18 cellular contexts compared by ENCODE assay signal in genomic region chr2:73968357-73968937, GRCh38. TPM values are rescaled to one million over a fixed set of nuclear protein-coding genes. Genes with fewer than 3 reads are reported as not detected.
DNase-seq lines count a peak whose midpoint lies in the region; ATAC-seq lines count a peak whose summit lies in the region.
"Had no signal": no experiment of that assay in that cellular context is flagged by ENCODE, and none has a peak within 500 bp of the region (broad histone marks: within the 10 kb centered on the region; RNA-seq: fewer than 3 reads in every experiment).

No MANE protein-coding gene starts in this region.

- intact Hi-C loops in activated T-helper 2 cell treated with anti-CD3 and anti-CD28 coated beads, Interferon-gamma antibody, Interleukin-2, Interleukin-4, amounts not matched to agents 10 μg/mL and 5 μg/mL and 100 μg/mL, durations not matched to agents 14 hours and 24 hours and 36 hours (cut with micrococcal nuclease), result no loop called here

- ATAC-seq in activated naive CD8-positive, alpha-beta T cell treated with anti-CD3 and anti-CD28 coated beads, Interleukin-2, amount 10 ng/mL, durations not matched to agents 7 days and 5 days (ENCODE audit: low read depth), result no peak
- no peak for ATAC-seq in activated naive CD8-positive, alpha-beta T cell treated with anti-CD3 and anti-CD28 coated beads, Interleukin-2, amount 50 U/mL, for 24 hours
- ATAC-seq in T-helper 17 cell, result no peak
- ATAC-seq: SK-N-SH treated with all-trans-retinoic acid at 6 μM for 48 hours had no signal

- POLR2A ChIA-PET in activated naive CD8-positive, alpha-beta T cell treated with anti-CD3 and anti-CD28 coated beads, Interleukin-2, amount 10 ng/mL, durations not matched to agents 7 days and 5 days (lab: Charles Lee), result interaction anchor here (0.6 to 0.7 kb wide), 2 partner anchors 72 to 73 kb away, joined by 3 read pairs; no protein-coding TSS in a partner anchor

- H3K4me3 Mint-ChIP-seq in activated naive CD8-positive, alpha-beta T cell treated with anti-CD3 and anti-CD28 coated beads, Interleukin-2, amount 10 ng/mL, durations not matched to agents 7 days and 5 days, result no peak overlapping the region
- H3K4me3 Mint-ChIP-seq in activated naive CD8-positive, alpha-beta T cell treated with anti-CD3 and anti-CD28 coated beads, Interleukin-2, amount 50 U/mL, for 24 hours, result no peak overlapping the region
- H3K4me3 Mint-ChIP-seq in T-helper 17 cell, result no peak overlapping the region
- no peak overlapping the region for H3K4me3 Mint-ChIP-seq in activated T-helper 2 cell treated with anti-CD3 and anti-CD28 coated beads, Interferon-gamma antibody, Interleukin-2, Interleukin-4, amounts not matched to agents 10 μg/mL and 5 μg/mL and 100 μg/mL, durations not matched to agents 14 hours and 24 hours and 36 hours (ENCODE audit: low read depth)

- H3K9me3 ChIP-seq in T-helper 17 cell (ENCODE audit: control insufficient read depth, low read length, poor library complexity, severe bottlenecking), result no peaks in the 10 kb centered on the region

- H3K36me3 Mint-ChIP-seq in activated naive CD8-positive, alpha-beta T cell treated with anti-CD3 and anti-CD28 coated beads, Interleukin-2, amount 10 ng/mL, durations not matched to agents 7 days and 5 days, result peaks cover 6% of the 10 kb centered on the region
- H3K36me3 Mint-ChIP-seq in activated naive CD8-positive, alpha-beta T cell treated with anti-CD3 and anti-CD28 coated beads, Interleukin-2, amount 50 U/mL, for 24 hours (ENCODE audit: low read depth), result peaks cover 4% of the 10 kb centered on the region
- H3K36me3 Mint-ChIP-seq in T-helper 17 cell (ENCODE audit: low read depth), result no peaks in the 10 kb centered on the region
- peaks cover 4% of the 10 kb centered on the region for H3K36me3 Mint-ChIP-seq in activated T-helper 2 cell treated with anti-CD3 and anti-CD28 coated beads, Interferon-gamma antibody, Interleukin-2, Interleukin-4, amounts not matched to agents 10 μg/mL and 5 μg/mL and 100 μg/mL, durations not matched to agents 14 hours and 24 hours and 36 hours (ENCODE audit: low read depth)
- H3K36me3 Mint-ChIP-seq: CD14-positive monocyte had no signal

- peaks cover 2% of the 10 kb centered on the region for H3K9me3 Mint-ChIP-seq in activated naive CD8-positive, alpha-beta T cell treated with anti-CD3 and anti-CD28 coated beads, Interleukin-2, amount 10 ng/mL, durations not matched to agents 7 days and 5 days
- no peaks in the 10 kb centered on the region for H3K9me3 Mint-ChIP-seq in activated naive CD8-positive, alpha-beta T cell treated with anti-CD3 and anti-CD28 coated beads, Interleukin-2, amount 50 U/mL, for 24 hours
- no peaks in the 10 kb centered on the region for H3K9me3 Mint-ChIP-seq in activated T-helper 2 cell treated with anti-CD3 and anti-CD28 coated beads, Interferon-gamma antibody, Interleukin-2, Interleukin-4, amounts not matched to agents 10 μg/mL and 5 μg/mL and 100 μg/mL, durations not matched to agents 14 hours and 24 hours and 36 hours

- no peaks in the 10 kb centered on the region for H3K27me3 Mint-ChIP-seq in activated naive CD8-positive, alpha-beta T cell treated with anti-CD3 and anti-CD28 coated beads, Interleukin-2, amount 10 ng/mL, durations not matched to agents 7 days and 5 days
- no peaks in the 10 kb centered on the region for H3K27me3 Mint-ChIP-seq in activated naive CD8-positive, alpha-beta T cell treated with anti-CD3 and anti-CD28 coated beads, Interleukin-2, amount 50 U/mL, for 24 hours
- no peaks in the 10 kb centered on the region for H3K27me3 Mint-ChIP-seq in T-helper 17 cell
- H3K27me3 Mint-ChIP-seq in activated T-helper 2 cell treated with anti-CD3 and anti-CD28 coated beads, Interferon-gamma antibody, Interleukin-2, Interleukin-4, amounts not matched to agents 10 μg/mL and 5 μg/mL and 100 μg/mL, durations not matched to agents 14 hours and 24 hours and 36 hours (ENCODE audit: low read depth), result no peaks in the 10 kb centered on the region

- H3K27ac Mint-ChIP-seq in activated naive CD8-positive, alpha-beta T cell treated with anti-CD3 and anti-CD28 coated beads, Interleukin-2, amount 10 ng/mL, durations not matched to agents 7 days and 5 days, result peak overlapping the region; percentile 56
- H3K27ac Mint-ChIP-seq in activated naive CD8-positive, alpha-beta T cell treated with anti-CD3 and anti-CD28 coated beads, Interleukin-2, amount 50 U/mL, for 24 hours, result no peak overlapping the region
- H3K27ac Mint-ChIP-seq in T-helper 17 cell, result peak overlapping the region; percentile 60
- no peak overlapping the region for H3K27ac Mint-ChIP-seq in activated T-helper 2 cell treated with anti-CD3 and anti-CD28 coated beads, Interferon-gamma antibody, Interleukin-2, Interleukin-4, amounts not matched to agents 10 μg/mL and 5 μg/mL and 100 μg/mL, durations not matched to agents 14 hours and 24 hours and 36 hours

- H3K4me1 Mint-ChIP-seq in activated naive CD8-positive, alpha-beta T cell treated with anti-CD3 and anti-CD28 coated beads, Interleukin-2, amount 10 ng/mL, durations not matched to agents 7 days and 5 days, result peaks cover 58% of the 10 kb centered on the region
- peaks cover 66% of the 10 kb centered on the region for H3K4me1 Mint-ChIP-seq in activated naive CD8-positive, alpha-beta T cell treated with anti-CD3 and anti-CD28 coated beads, Interleukin-2, amount 50 U/mL, for 24 hours
- H3K4me1 Mint-ChIP-seq in T-helper 17 cell, result peaks cover 33% of the 10 kb centered on the region
- H3K4me1 Mint-ChIP-seq in activated T-helper 2 cell treated with anti-CD3 and anti-CD28 coated beads, Interferon-gamma antibody, Interleukin-2, Interleukin-4, amounts not matched to agents 10 μg/mL and 5 μg/mL and 100 μg/mL, durations not matched to agents 14 hours and 24 hours and 36 hours (ENCODE audit: low read depth), result peaks cover 70% of the 10 kb centered on the region

- no peak for DNase-seq in activated naive CD8-positive, alpha-beta T cell treated with anti-CD3 and anti-CD28 coated beads, Interleukin-2, amount 10 ng/mL, durations not matched to agents 7 days and 5 days
- DNase-seq in activated naive CD8-positive, alpha-beta T cell treated with anti-CD3 and anti-CD28 coated beads, Interleukin-2, amount 50 U/mL, for 24 hours, result no peak
- DNase-seq in NCI-H146 (lab: John Stamatoyannopoulos, UW), result peak; percentile 41
- DNase-seq in T-helper 17 cell, result no peak
- DNase-seq in NCI-H1048 (lab: John Stamatoyannopoulos, UW), result no peak
- DNase-seq in AG20443 (ENCODE audit: low spot score), result no peak
- no peak for DNase-seq in activated T-helper 2 cell treated with anti-CD3 and anti-CD28 coated beads, Interferon-gamma antibody, Interleukin-2, Interleukin-4, amounts not matched to agents 10 μg/mL and 5 μg/mL and 100 μg/mL, durations not matched to agents 14 hours and 24 hours and 36 hours (ENCODE audit: low spot score)
- DNase-seq: DMS 273 treated with DMSO at 0.1 percent for 48 hours, DND-41, HCEC 1CT, IMR-90, NCI-H1694 treated with DMSO at 0.1 percent for 48 hours, NCI-H446 treated with DMSO at 0.1 percent for 48 hours, PC-9, SIG-M5, T-helper 1 cell had no signal

RNA-seq across cellular contexts. Expression of gene TET3, which starts 16.3 kb away (rescaled TPM):
- 10 to 100 TPM; 19.9 to 21.0 TPM for total RNA-seq in activated naive CD8-positive, alpha-beta T cell treated with anti-CD3 and anti-CD28 coated beads, Interleukin-2, amount 10 ng/mL, durations not matched to agents 7 days and 5 days
- 10 to 100 TPM; 20.3 to 22.5 TPM for total RNA-seq in T-helper 17 cell
- total RNA-seq in activated T-helper 2 cell treated with anti-CD3 and anti-CD28 coated beads, Interferon-gamma antibody, Interleukin-2, Interleukin-4, amounts not matched to agents 10 μg/mL and 5 μg/mL and 100 μg/mL, durations not matched to agents 14 hours and 24 hours and 36 hours, result 23.5 and 23.6 TPM in 2 replicates

RNA-seq across cellular contexts. Expression of gene DGUOK, which starts 41.8 kb away (rescaled TPM):
- 10 to 100 TPM; 71.6 to 77.7 TPM for total RNA-seq in activated naive CD8-positive, alpha-beta T cell treated with anti-CD3 and anti-CD28 coated beads, Interleukin-2, amount 10 ng/mL, durations not matched to agents 7 days and 5 days
- 10 to 100 TPM; 34.2 to 39.7 TPM for total RNA-seq in T-helper 17 cell
- total RNA-seq in activated T-helper 2 cell treated with anti-CD3 and anti-CD28 coated beads, Interferon-gamma antibody, Interleukin-2, Interleukin-4, amounts not matched to agents 10 μg/mL and 5 μg/mL and 100 μg/mL, durations not matched to agents 14 hours and 24 hours and 36 hours, result 86.8 and 90.9 TPM in 2 replicates

Comparison
In these comparisons a context has a peak if more than half of its experiments do, and no peak if none do; other contexts are left out.
1. H3K27ac Mint-ChIP-seq: peak in activated naive CD8-positive, alpha-beta T cell treated with anti-CD3 and anti-CD28 coated beads, Interleukin-2, amount 10 ng/mL, durations not matched to agents 7 days and 5 days (single experiment) and T-helper 17 cell (single experiment); none in activated naive CD8-positive, alpha-beta T cell treated with anti-CD3 and anti-CD28 coated beads, Interleukin-2, amount 50 U/mL, for 24 hours (single experiment) and activated T-helper 2 cell treated with anti-CD3 and anti-CD28 coated beads, Interferon-gamma antibody, Interleukin-2, Interleukin-4, amounts not matched to agents 10 μg/mL and 5 μg/mL and 100 μg/mL, durations not matched to agents 14 hours and 24 hours and 36 hours (single experiment).